In genomic region chr11:27300974-27301373, GRCh38 we compare ENCODE assay signal across 14 cellular contexts.
"Had no signal": no experiment of that assay in that cellular context is flagged by ENCODE, and none has a peak within 500 bp of the region (broad histone marks: within the 10 kb centered on the region; RNA-seq: fewer than 3 reads in every experiment).

No MANE protein-coding gene starts in this region.

- H3K27ac ChIP-seq: breast epithelium, gastroesophageal sphincter, ovary, tibial nerve, vagina, VCaP had no signal

- H3K9me3 Mint-ChIP-seq: activated naive CD4-positive, alpha-beta T cell treated with anti-CD3 and anti-CD28 coated beads, Interleukin-2, amount 50 U/mL, for 24 hours; T-cell had no signal

- H3K4me3 ChIP-seq: breast epithelium, gastroesophageal sphincter, ovary, tibial nerve, vagina had no signal

- ATAC-seq: activated CD8-positive, alpha-beta T cell treated with anti-CD3 and anti-CD28 coated beads for 36 hours; gastroesophageal sphincter; left ventricle myocardium superior; T-cell had no signal

- H3K4me3 Mint-ChIP-seq: activated CD8-positive, alpha-beta T cell treated with anti-CD3 and anti-CD28 coated beads for 36 hours; activated naive CD4-positive, alpha-beta T cell treated with anti-CD3 and anti-CD28 coated beads, Interleukin-2, amount 50 U/mL, for 24 hours; T-cell had no signal

- H3K4me1 ChIP-seq: breast epithelium, gastroesophageal sphincter, tibial nerve, vagina had no signal

- H3K36me3 ChIP-seq: breast epithelium, gastroesophageal sphincter, ovary, tibial nerve, vagina had no signal

- H3K27ac Mint-ChIP-seq: activated CD8-positive, alpha-beta T cell treated with anti-CD3 and anti-CD28 coated beads for 36 hours; activated naive CD4-positive, alpha-beta T cell treated with anti-CD3 and anti-CD28 coated beads, Interleukin-2, amount 50 U/mL, for 24 hours; T-cell had no signal

- H3K9me3 ChIP-seq: gastroesophageal sphincter, ovary, vagina had no signal

- H3K36me3 Mint-ChIP-seq: activated naive CD4-positive, alpha-beta T cell treated with anti-CD3 and anti-CD28 coated beads, Interleukin-2, amount 50 U/mL, for 24 hours; T-cell had no signal

- DNase-seq: activated CD8-positive, alpha-beta memory T cell treated with anti-CD3 and anti-CD28 coated beads, Interleukin-2, amount 50 U/mL, for 4 hours; activated CD8-positive, alpha-beta T cell treated with anti-CD3 and anti-CD28 coated beads for 36 hours; islet precursor cell; left ventricle myocardium superior; ovary; stimulated activated CD4-positive, alpha-beta T cell treated with anti-CD3 and anti-CD28 coated beads, Interleukin-4, amount 100 ng/mL, for 4 hours; T-cell; T1000 had no signal

- H3K27me3 ChIP-seq: breast epithelium, gastroesophageal sphincter, ovary, tibial nerve, vagina had no signal

- H3K4me1 Mint-ChIP-seq: activated naive CD4-positive, alpha-beta T cell treated with anti-CD3 and anti-CD28 coated beads, Interleukin-2, amount 50 U/mL, for 24 hours; T-cell had no signal
